8 cellular contexts compared by ENCODE assay signal in the genomic region with DNA sequence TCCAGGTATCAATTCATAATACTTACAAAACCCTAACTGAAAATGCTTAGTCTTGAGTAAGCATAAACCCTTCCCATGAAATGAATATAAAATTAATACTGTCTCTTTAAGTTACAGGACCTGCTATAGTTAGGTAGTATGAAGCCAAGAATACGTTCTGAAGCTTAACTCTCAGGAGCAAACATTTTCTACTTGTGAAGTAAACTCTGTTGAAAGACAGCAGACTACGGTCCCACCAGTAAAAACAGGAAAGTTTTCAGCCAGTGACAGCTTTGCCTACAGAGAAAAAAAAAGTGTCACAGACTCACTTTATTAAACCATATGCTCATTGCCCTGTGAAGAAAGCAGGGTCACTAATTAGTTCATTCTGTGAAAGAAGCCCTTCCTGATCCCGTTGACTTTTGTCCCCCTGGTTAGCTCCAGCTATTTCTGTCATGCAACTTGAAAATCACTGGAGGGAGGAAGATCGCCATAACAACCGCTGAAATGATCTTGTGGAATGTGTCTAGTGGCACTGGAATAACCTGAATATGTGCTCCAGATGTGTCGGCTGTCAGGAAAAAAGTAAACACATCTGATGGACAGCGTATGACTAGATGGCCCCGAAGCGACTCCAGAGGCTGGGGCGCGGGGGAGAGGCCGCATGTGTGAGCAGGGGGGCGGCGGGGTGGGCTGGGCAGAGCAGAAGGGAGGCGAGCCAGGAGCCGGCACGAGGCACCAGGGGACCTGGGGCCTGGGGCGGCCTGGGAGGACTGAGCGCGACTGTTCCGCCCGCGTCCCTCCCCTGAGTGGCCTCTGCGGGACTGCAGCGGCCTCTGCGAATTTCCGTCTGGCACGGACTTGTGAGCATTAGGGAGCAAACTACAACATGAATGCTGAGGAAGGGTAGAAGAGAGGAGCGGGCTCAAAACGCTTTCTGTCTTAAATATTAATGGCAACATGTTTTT. TPM values are rescaled to one million over a fixed set of nuclear protein-coding genes. Genes with fewer than 3 reads are reported as not detected.
DNase-seq lines count a peak whose midpoint lies in the region; ATAC-seq and TF ChIP-seq lines count a peak whose summit lies in the region.

No MANE protein-coding gene starts in this region.

- H2BK5ac ChIP-seq in trophoblast cell (ENCODE audit: low read depth, low read length, poor library complexity) = no peak overlapping the region

- H3K4me3 ChIP-seq in WI38 (ENCODE audit: low read depth, low read length) (peak overlapping the region; percentile 41), heart right ventricle (peak overlapping the region in 9 of 10 donors; percentile 4 to 46 (median 39)), trophoblast cell (ENCODE audit: low read depth, low read length) (no peak overlapping the region)

- no peak overlapping the region for H3K18ac ChIP-seq in trophoblast cell (ENCODE audit: low read length)

- H4K91ac ChIP-seq in trophoblast cell (ENCODE audit: low read depth, low read length) = peak overlapping the region; percentile 48

- H3K9ac ChIP-seq in trophoblast cell (ENCODE audit: low read length) = no peak overlapping the region

- H3K23ac ChIP-seq in trophoblast cell (ENCODE audit: low read length) = no peak overlapping the region

- H3K27me3 ChIP-seq in heart right ventricle = peaks cover 0 to 27% (median 8%) of the 10 kb centered on the region in 7 donors
- H3K27me3 ChIP-seq in trophoblast cell (ENCODE audit: insufficient read depth, low read length) = no peaks in the 10 kb centered on the region

- H3K4ac ChIP-seq in trophoblast cell (ENCODE audit: low read depth, low read length) = no peak overlapping the region

- intact Hi-C loops in heart right ventricle (cut with DNase I) = no loop called here

- ATAC-seq in heart right ventricle (peak; percentile 53 to 80 (median 72)), HG02852 (IDR thresholded peaks at IDR 0.05; ENCODE audit: unreplicated experiment) (no peak), HG02840 (IDR thresholded peaks at IDR 0.05; ENCODE audit: low FRiP score, unreplicated experiment) (no peak)

- peaks cover 5% of the 10 kb centered on the region for H3K79me1 ChIP-seq in trophoblast cell (ENCODE audit: low read length)

- no peak overlapping the region for H2BK12ac ChIP-seq in trophoblast cell (ENCODE audit: low read length)

- peak; percentile 30 for DNase-seq in Daoy (ENCODE audit: low read depth)
- peak; percentile 11 to 41 for DNase-seq in heart right ventricle
- DNase-seq in trophoblast cell = peak; percentile 63 to 78
- no peak for DNase-seq in stimulated activated CD4-positive, alpha-beta T cell treated with anti-CD3 and anti-CD28 coated beads, Interleukin-1b, Interleukin-23, amount 100 ng/mL, for 48 hours
- no peak for DNase-seq in NCI-H1048 (lab: John Stamatoyannopoulos, UW)

- TF ChIP-seq CTCF in WI38 (IDR thresholded peaks at IDR 0.05; ENCODE audit: low read depth, low read length) (no peak), heart right ventricle (IDR thresholded peaks at IDR 0.05) (no peak)

- peak overlapping the region; percentile 47 for H3K4me2 ChIP-seq in trophoblast cell (ENCODE audit: low read length)

- H3K9me3 ChIP-seq in heart right ventricle (no peaks in the 10 kb centered on the region), trophoblast cell (ENCODE audit: insufficient read depth, low read depth, low read length) (no peaks in the 10 kb centered on the region)

- peak overlapping the region; percentile 15 for H2AFZ ChIP-seq in trophoblast cell (ENCODE audit: insufficient read depth, low read length, poor library complexity)

- H3K79me2 ChIP-seq in trophoblast cell (ENCODE audit: control insufficient read depth, insufficient read depth, low read length, poor library complexity) = peaks cover 2% of the 10 kb centered on the region

- 4 to 9% methylated on average over 30 of the region's 30 CpGs for WGBS in heart right ventricle, 2 donors
- no CpG with 5 or more reads among the region's 30 CpGs for WGBS in trophoblast cell (ENCODE audit: extremely low coverage, insufficient coverage, insufficient read length)

- no peak overlapping the region for H4K8ac ChIP-seq in trophoblast cell (ENCODE audit: low read depth, low read length)

- no peak overlapping the region for H3K14ac ChIP-seq in trophoblast cell (ENCODE audit: low read length)

- no peak overlapping the region for H2BK120ac ChIP-seq in trophoblast cell (ENCODE audit: insufficient read depth, low read length, poor library complexity)

- H3K36me3 ChIP-seq in heart right ventricle (no peaks in the 10 kb centered on the region), trophoblast cell (ENCODE audit: control insufficient read depth in 1 of 2, insufficient read depth in 2 of 2, low read length in 2 of 2) (no peaks in the 10 kb centered on the region)

- H3K27ac ChIP-seq in heart right ventricle (peak overlapping the region in 8 of 10 donors; percentile 33 to 76 (median 62)), trophoblast cell (ENCODE audit: low read depth, low read length) (peak overlapping the region; percentile 65)

- H2AK5ac ChIP-seq in trophoblast cell (ENCODE audit: low read length) = no peak overlapping the region

- no peak overlapping the region for H4K12ac ChIP-seq in trophoblast cell (ENCODE audit: low read depth, low read length)

- H3K4me1 ChIP-seq in heart right ventricle (peaks cover 0 to 30% (median 7%) of the 10 kb centered on the region in 9 donors), trophoblast cell (ENCODE audit: control insufficient read depth in 1 of 2, insufficient read depth in 2 of 2, low read length in 2 of 2) (peaks cover 5 to 11% of the 10 kb centered on the region in 2 experiments)

RNA-seq across cellular contexts. Expression of a gene that starts 41.9 kb away (rescaled TPM):
- total RNA-seq in Daoy (2014; rRNA removed; shearing (Covaris generic)) = 4.2 and 6.7 TPM in 2 replicates
- total RNA-seq in heart right ventricle = 1 to 10 TPM; 2.2 to 7.3 (median 4.1) TPM
- under 1 TPM; 0.49 to 0.59 TPM for polyA plus RNA-seq in heart right ventricle
- 4.4 and 5.2 TPM in 2 replicates for polyA plus RNA-seq in trophoblast cell (2013)

Comparison
In these comparisons a context has a peak if more than half of its experiments do, and no peak if none do; other contexts are left out.
1. DNase-seq: peak in Daoy (single experiment), heart right ventricle (2 of 2) and trophoblast cell (2 of 2); none in stimulated activated CD4-positive, alpha-beta T cell treated with anti-CD3 and anti-CD28 coated beads, Interleukin-1b, Interleukin-23, amount 100 ng/mL, for 48 hours (single experiment) and NCI-H1048 (single experiment).
2. ATAC-seq: peak in heart right ventricle (8 of 8); none in HG02852 (single experiment) and HG02840 (single experiment).